ENCODE assay signal across 34 cellular contexts in genomic region chr7:34830390-34830789, GRCh38.
"Had no signal": no experiment of that assay in that cellular context is flagged by ENCODE, and none has a peak within 500 bp of the region (broad histone marks: within the 10 kb centered on the region; RNA-seq: fewer than 3 reads in every experiment).

No MANE protein-coding gene starts in this region.

- H3K9me3 ChIP-seq: adrenal gland, body of pancreas, breast epithelium had no signal

- ATAC-seq: activated CD8-positive, alpha-beta T cell treated with anti-CD3 and anti-CD28 coated beads for 36 hours; activated naive CD4-positive, alpha-beta T cell treated with anti-CD3 and anti-CD28 coated beads, Interleukin-2, amount 50 U/mL, for 72 hours; activated T-cell treated with anti-CD3 and anti-CD28 coated beads, Interleukin-2, amount 50 U/mL, for 4 hours; activated T-cell treated with anti-CD3 and anti-CD28 coated beads, Interleukin-2, amount 50 U/mL, for 72 hours; activated T-helper 17 cell treated with anti-CD3 and anti-CD28 coated beads, Interleukin-2, amount 50 U/mL, for 72 hours; body of pancreas had no signal

- H3K36me3 ChIP-seq: adrenal gland, brain microvascular endothelial cell, breast epithelium had no signal

- H3K4me1 ChIP-seq: adrenal gland, body of pancreas, breast epithelium had no signal

- DNase-seq: activated B cell treated with CpG ODN at 0.5 μM for 24 hours; activated CD4-positive, alpha-beta memory T cell treated with anti-CD3 and anti-CD28 coated beads for 36 hours; activated CD4-positive, alpha-beta T cell treated with anti-CD3 and anti-CD28 coated beads for 4 hours; activated CD4-positive, alpha-beta T cell treated with anti-CD3 and anti-CD28 coated beads, Interleukin-2, amount 10 ng/mL, durations not matched to agents 24 days and 14 days; activated CD4-positive, alpha-beta T cell treated with anti-CD3 and anti-CD28 coated beads, Interleukin-2, amount 50 U/mL, for 1 hour; activated CD4-positive, alpha-beta T cell treated with anti-CD3 and anti-CD28 coated beads, Interleukin-2, amount 50 U/mL, for 4 hours; activated CD4-positive, CD25-positive, alpha-beta regulatory T cell treated with anti-CD3 and anti-CD28 coated beads, Interleukin-2, amount 50 U/mL, for 72 hours; activated CD8-positive, alpha-beta memory T cell treated with anti-CD3 and anti-CD28 coated beads, Interleukin-2, amount 50 U/mL, for 4 hours; activated CD8-positive, alpha-beta T cell treated with anti-CD3 and anti-CD28 coated beads for 36 hours; activated effector memory CD4-positive, alpha-beta T cell treated with anti-CD3 and anti-CD28 coated beads, Interleukin-2, amount 50 U/mL, for 16 hours; activated gamma-delta T cell treated with Interleukin-2 at 50 U/mL for 16 hours; activated naive CD4-positive, alpha-beta T cell; activated naive CD4-positive, alpha-beta T cell treated with anti-CD3 and anti-CD28 coated beads for 36 hours; activated naive CD4-positive, alpha-beta T cell treated with anti-CD3 and anti-CD28 coated beads, Interleukin-2, amount 50 U/mL, for 16 hours; activated naive CD8-positive, alpha-beta T cell treated with anti-CD3 and anti-CD28 coated beads for 36 hours; activated T-cell treated with anti-CD3 and anti-CD28 coated beads for 4 hours; activated T-cell treated with anti-CD3 and anti-CD28 coated beads, Interleukin-2, amount 50 U/mL, for 1 hour; activated T-cell treated with anti-CD3 and anti-CD28 coated beads, Interleukin-2, amount 50 U/mL, for 4 hours; activated T-cell treated with anti-CD3 and anti-CD28 coated beads, Interleukin-2, amount 50 U/mL, for 72 hours; adrenal gland; amniotic stem cell; aorta; body of pancreas; brain microvascular endothelial cell; central memory CD4-positive, alpha-beta T cell; T-helper 1 cell; T-helper 2 cell; T-helper 9 cell had no signal

- H3K27ac ChIP-seq: adrenal gland, body of pancreas, brain microvascular endothelial cell, breast epithelium, VCaP had no signal

- H3K27me3 ChIP-seq: adrenal gland, body of pancreas, brain microvascular endothelial cell, breast epithelium had no signal

- H3K4me3 ChIP-seq: adrenal gland, body of pancreas, breast epithelium had no signal

- FAIRE-seq: astrocyte, TTC549 had no signal
